28 cellular contexts compared by ENCODE assay signal in genomic region chr2:150041721-150042450, GRCh38.
DNase-seq lines count a peak whose midpoint lies in the region; ATAC-seq, FAIRE-seq and TF ChIP-seq lines count a peak whose summit lies in the region.
"Had no signal": no experiment of that assay in that cellular context is flagged by ENCODE, and none has a peak within 500 bp of the region (broad histone marks: within the 10 kb centered on the region; RNA-seq: fewer than 3 reads in every experiment).

No MANE protein-coding gene starts in this region.

- in situ Hi-C loops in brain microvascular endothelial cell (cut with HindIII; ENCODE audit: low pct_ligation_motif_present, low sequenced_read_pairs) = no loop called here

- no peak overlapping the region for H2AFZ ChIP-seq in hepatocyte
- peak overlapping the region; percentile 79 for H2AFZ ChIP-seq in smooth muscle cell (ENCODE audit: low read depth)

- TF ChIP-seq CTCF in brain microvascular endothelial cell (IDR thresholded peaks at IDR 0.05; ENCODE audit: low read depth, low read length, missing control alignments) (no peak), hepatocyte (IDR thresholded peaks at IDR 0.05; ENCODE audit: poor library complexity) (no peak), smooth muscle cell (IDR thresholded peaks at IDR 0.05; ENCODE audit: borderline replicate concordance, insufficient read depth, poor library complexity, severe bottlenecking) (no peak)

- H3F3A ChIP-seq in smooth muscle cell (ENCODE audit: low read depth) = no peaks in the 10 kb centered on the region

- peak overlapping the region; percentile 62 for H3K27ac ChIP-seq in brain microvascular endothelial cell
- H3K27ac ChIP-seq in hepatocyte = peak overlapping the region; percentile 15
- peak overlapping the region; percentile 56 for H3K27ac ChIP-seq in smooth muscle cell (ENCODE audit: low read depth)
- H3K27ac ChIP-seq: ovary, RWPE1, thoracic aorta had no signal

- 79% methylated on average over 9 of the region's 9 CpGs for WGBS in hepatocyte (ENCODE audit: low lambda C conversion rate, missing lambda C conversion rate)
- WGBS in smooth muscle cell (ENCODE audit: low lambda C conversion rate) = 84% methylated on average over 9 of the region's 9 CpGs

- no peak for ATAC-seq in GM19328 (IDR thresholded peaks at IDR 0.05; ENCODE audit: unreplicated experiment)
- ATAC-seq: activated T-cell treated with anti-CD3 and anti-CD28 coated beads, Interleukin-2, amount 50 U/mL, for 4 hours; sciatic nerve; stimulated activated memory B cell treated with anti-CD40 and anti-IgM and Interleukin-4, amounts not matched to agents 10 μg/mL and 1 μg/mL and 100 μg/mL, for 72 hours had no signal

- no peak overlapping the region for H3K4me2 ChIP-seq in hepatocyte
- peak overlapping the region; percentile 24 for H3K4me2 ChIP-seq in smooth muscle cell
- H3K4me2 ChIP-seq: SK-N-SH had no signal

- H4K20me1 ChIP-seq in hepatocyte (ENCODE audit: insufficient read depth, poor library complexity, severe bottlenecking) (no peaks in the 10 kb centered on the region), smooth muscle cell (ENCODE audit: low read depth) (no peaks in the 10 kb centered on the region)

- peaks cover 11% of the 10 kb centered on the region for H3K4me1 ChIP-seq in hepatocyte (ENCODE audit: insufficient read depth)
- H3K4me1 ChIP-seq in smooth muscle cell (ENCODE audit: low read depth) = peaks cover 12% of the 10 kb centered on the region

- DNase-seq in HT1080 (ENCODE audit: low read depth) (peak; percentile 30), brain microvascular endothelial cell (peak; percentile 24), hepatocyte (ENCODE audit: low spot score) (no peak), smooth muscle cell (lab: John Stamatoyannopoulos, UW; ENCODE audit: unreplicated experiment) (no peak), MV-4-11 (lab: John Stamatoyannopoulos, UW) (no peak), urothelium cell line (ENCODE audit: low spot score) (no peak)
- DNase-seq: activated CD4-positive, alpha-beta T cell treated with anti-CD3 and anti-CD28 coated beads for 1 hour; activated CD8-positive, alpha-beta memory T cell treated with anti-CD3 and anti-CD28 coated beads for 24 hours; activated naive CD4-positive, alpha-beta T cell treated with anti-CD3 and anti-CD28 coated beads, Interleukin-2, amount 10 ng/mL, durations not matched to agents 7 days and 5 days; activated T-cell treated with anti-CD3 and anti-CD28 coated beads, Interleukin-2, amount 50 U/mL, for 4 hours; anterior cingulate cortex; CD4-positive, alpha-beta memory T cell; DMS79; hippocampal formation; MG63; NCI-H1436 treated with DMSO at 0.1 percent for 48 hours; NCI-H524; ovary; SK-N-SH; stimulated activated CD4-positive, alpha-beta T cell treated with anti-CD3 and anti-CD28 coated beads, Interleukin-1b, Interleukin-23, amount 100 ng/mL, for 48 hours had no signal

- H3K36me3 ChIP-seq in brain microvascular endothelial cell (replicated peaks) (no peaks in the 10 kb centered on the region), hepatocyte (replicated peaks; ENCODE audit: insufficient read depth, low read depth) (no peaks in the 10 kb centered on the region), smooth muscle cell (ENCODE audit: low read depth) (no peaks in the 10 kb centered on the region)
- H3K36me3 ChIP-seq: MG63, ovary, thoracic aorta had no signal

- H3K9me3 ChIP-seq in hepatocyte (ENCODE audit: low read depth) = no peaks in the 10 kb centered on the region
- H3K9me3 ChIP-seq in smooth muscle cell (replicated peaks; ENCODE audit: low read depth) = no peaks in the 10 kb centered on the region
- H3K9me3 ChIP-seq: MG63, ovary, thoracic aorta had no signal

- H3K27me3 ChIP-seq in brain microvascular endothelial cell (replicated peaks) = no peaks in the 10 kb centered on the region
- no peaks in the 10 kb centered on the region for H3K27me3 ChIP-seq in hepatocyte
- no peaks in the 10 kb centered on the region for H3K27me3 ChIP-seq in smooth muscle cell (ENCODE audit: low read depth)
- H3K27me3 ChIP-seq: MG63, ovary had no signal

- H3K4me3 ChIP-seq in brain microvascular endothelial cell (ENCODE audit: low read depth, low read length) = no peak overlapping the region
- H3K4me3 ChIP-seq in hepatocyte = no peak overlapping the region
- no peak overlapping the region for H3K4me3 ChIP-seq in smooth muscle cell
- H3K4me3 ChIP-seq: lung, MG63, ovary, thoracic aorta had no signal

- H3K9me2 ChIP-seq in hepatocyte (replicated peaks; ENCODE audit: insufficient read depth) = no peaks in the 10 kb centered on the region
- H3K9me2 ChIP-seq: SK-N-SH had no signal

- no peaks in the 10 kb centered on the region for H3K79me2 ChIP-seq in hepatocyte
- no peaks in the 10 kb centered on the region for H3K79me2 ChIP-seq in smooth muscle cell (ENCODE audit: low read depth)

- no peak overlapping the region for H3K9ac ChIP-seq in smooth muscle cell (ENCODE audit: low read depth)
- H3K9ac ChIP-seq: SK-N-SH had no signal

- no peak for FAIRE-seq in urothelium cell line (lab: Jason Lieb, UNC)
- FAIRE-seq: colon, islet of Langerhans had no signal

Comparison
In these comparisons a context has a peak if more than half of its experiments do, and no peak if none do; other contexts are left out.
1. DNase-seq: peak in HT1080 (single experiment) and brain microvascular endothelial cell (single experiment); none in hepatocyte (single experiment), smooth muscle cell (single experiment), MV-4-11 (single experiment) and urothelium cell line (single experiment).
2. Peak in every context shown above with its lines, with median percentiles within 50 percentile points of each other: H3K27ac ChIP-seq.